10 cellular contexts compared by ENCODE assay signal in genomic region chr7:50305697-50306300, GRCh38. TPM values are rescaled to one million over a fixed set of nuclear protein-coding genes. Genes with fewer than 3 reads are reported as not detected.
DNase-seq lines count a peak whose midpoint lies in the region; ATAC-seq and TF ChIP-seq lines count a peak whose summit lies in the region.
"Had no signal": no experiment of that assay in that cellular context is flagged by ENCODE, and none has a peak within 500 bp of the region (broad histone marks: within the 10 kb centered on the region; RNA-seq: fewer than 3 reads in every experiment).

No MANE protein-coding gene starts in this region.

- peaks cover 58% of the 10 kb centered on the region for H3K36me3 Mint-ChIP-seq in activated CD4-positive, alpha-beta T cell treated with anti-CD3 and anti-CD28 coated beads, Interleukin-2, amount 10 ng/mL, durations not matched to agents 7 days and 5 days (ENCODE audit: low read depth)

- H3K36me3 ChIP-seq in OCI-LY3 (replicated peaks; ENCODE audit: low read depth, low read length) = peaks cover 46% of the 10 kb centered on the region
- no peaks in the 10 kb centered on the region for H3K36me3 ChIP-seq in iPS-18a (ENCODE audit: control insufficient read depth, low read depth, low read length)
- no peaks in the 10 kb centered on the region for H3K36me3 ChIP-seq in hepatocyte (replicated peaks; ENCODE audit: insufficient read depth, low read depth)

- no peaks in the 10 kb centered on the region for H3K9me2 ChIP-seq in hepatocyte (replicated peaks; ENCODE audit: insufficient read depth)

- H3K27ac ChIP-seq in OCI-LY3 (ENCODE audit: low read length) (peak overlapping the region; percentile 96), iPS-18a (ENCODE audit: low read length) (no peak overlapping the region), hepatocyte (no peak overlapping the region)

- CTCF ChIA-PET in activated CD4-positive, alpha-beta T cell treated with anti-CD3 and anti-CD28 coated beads, Interleukin-2, amount 10 ng/mL, durations not matched to agents 7 days and 5 days (lab: Charles Lee) = interaction anchor here (0.8 to 19.7 kb wide), 8 partner anchors 12 to 97 kb away, joined by 3 to 200 read pairs (median 4); no protein-coding TSS in a partner anchor

- H3K27me3 ChIP-seq in OCI-LY3 (ENCODE audit: low read depth, low read length) (no peaks in the 10 kb centered on the region), iPS-18a (ENCODE audit: control insufficient read depth, insufficient read depth, low read length) (peaks cover 61% of the 10 kb centered on the region), hepatocyte (peaks cover 78% of the 10 kb centered on the region)

- H3K27ac Mint-ChIP-seq in activated CD4-positive, alpha-beta T cell treated with anti-CD3 and anti-CD28 coated beads, Interleukin-2, amount 10 ng/mL, durations not matched to agents 7 days and 5 days = peak overlapping the region; percentile 100
- H3K27ac Mint-ChIP-seq in stimulated activated naive CD8-positive, alpha-beta T cell treated with anti-CD3 and anti-CD28 coated beads, Interleukin-15, amount 100 ng/mL, for 72 hours = peak overlapping the region; percentile 99 to 100

- 93% methylated on average over 7 of the region's 7 CpGs for WGBS in hepatocyte (ENCODE audit: low lambda C conversion rate, missing lambda C conversion rate)

- POLR2A ChIA-PET in activated CD4-positive, alpha-beta T cell treated with anti-CD3 and anti-CD28 coated beads, Interleukin-2, amount 10 ng/mL, durations not matched to agents 7 days and 5 days (lab: Charles Lee) = no interaction called here

- H2AFZ ChIP-seq in OCI-LY3 (ENCODE audit: low read depth, low read length) (no peak overlapping the region), hepatocyte (no peak overlapping the region)

- H3K4me2 ChIP-seq in OCI-LY3 (ENCODE audit: low read length) (peak overlapping the region; percentile 98), hepatocyte (no peak overlapping the region)

- peak overlapping the region; percentile 97 for H3K4me3 Mint-ChIP-seq in activated CD4-positive, alpha-beta T cell treated with anti-CD3 and anti-CD28 coated beads, Interleukin-2, amount 10 ng/mL, durations not matched to agents 7 days and 5 days
- H3K4me3 Mint-ChIP-seq in stimulated activated naive CD8-positive, alpha-beta T cell treated with anti-CD3 and anti-CD28 coated beads, Interleukin-15, amount 100 ng/mL, for 72 hours = peak overlapping the region; percentile 91 to 98

- H3K9me3 ChIP-seq in OCI-LY3 (ENCODE audit: insufficient read depth, low read length) = no peaks in the 10 kb centered on the region
- H3K9me3 ChIP-seq in iPS-18a (ENCODE audit: control insufficient read depth, low read depth, low read length) = no peaks in the 10 kb centered on the region
- no peaks in the 10 kb centered on the region for H3K9me3 ChIP-seq in hepatocyte (ENCODE audit: low read depth)

- H3K4me1 Mint-ChIP-seq in activated CD4-positive, alpha-beta T cell treated with anti-CD3 and anti-CD28 coated beads, Interleukin-2, amount 10 ng/mL, durations not matched to agents 7 days and 5 days = peaks cover 27% of the 10 kb centered on the region
- peaks cover 42% of the 10 kb centered on the region for H3K4me1 Mint-ChIP-seq in stimulated activated naive CD8-positive, alpha-beta T cell treated with anti-CD3 and anti-CD28 coated beads, Interleukin-15, amount 100 ng/mL, for 72 hours

- no peaks in the 10 kb centered on the region for H3K27me3 Mint-ChIP-seq in activated CD4-positive, alpha-beta T cell treated with anti-CD3 and anti-CD28 coated beads, Interleukin-2, amount 10 ng/mL, durations not matched to agents 7 days and 5 days
- H3K27me3 Mint-ChIP-seq in stimulated activated naive CD8-positive, alpha-beta T cell treated with anti-CD3 and anti-CD28 coated beads, Interleukin-15, amount 100 ng/mL, for 72 hours = no peaks in the 10 kb centered on the region

- peaks cover 51% of the 10 kb centered on the region for H3K4me1 ChIP-seq in OCI-LY3 (ENCODE audit: low read length)
- H3K4me1 ChIP-seq in iPS-18a (ENCODE audit: control insufficient read depth, low read depth, low read length) = peaks cover 25% of the 10 kb centered on the region
- no peaks in the 10 kb centered on the region for H3K4me1 ChIP-seq in hepatocyte (ENCODE audit: insufficient read depth)

- ATAC-seq in stimulated activated naive CD8-positive, alpha-beta T cell treated with anti-CD3 and anti-CD28 coated beads, Interleukin-15, amount 100 ng/mL, for 72 hours = no peak

- H3K9me3 Mint-ChIP-seq in activated CD4-positive, alpha-beta T cell treated with anti-CD3 and anti-CD28 coated beads, Interleukin-2, amount 10 ng/mL, durations not matched to agents 7 days and 5 days = no peaks in the 10 kb centered on the region
- no peaks in the 10 kb centered on the region for H3K9me3 Mint-ChIP-seq in stimulated activated naive CD8-positive, alpha-beta T cell treated with anti-CD3 and anti-CD28 coated beads, Interleukin-15, amount 100 ng/mL, for 72 hours

- H3K79me2 ChIP-seq in OCI-LY3 (ENCODE audit: low read length) (peaks cover 89% of the 10 kb centered on the region), hepatocyte (no peaks in the 10 kb centered on the region)

- no peak for DNase-seq in activated CD4-positive, alpha-beta T cell treated with anti-CD3 and anti-CD28 coated beads, Interleukin-2, amount 10 ng/mL, durations not matched to agents 7 days and 5 days
- DNase-seq in activated CD4-positive, alpha-beta T cell treated with anti-CD3 and anti-CD28 coated beads, Interleukin-2, amount 50 U/mL, for 4 hours = no peak
- DNase-seq in stimulated activated naive CD8-positive, alpha-beta T cell treated with anti-CD3 and anti-CD28 coated beads, Interleukin-15, amount 100 ng/mL, for 72 hours = no peak
- DNase-seq in superior temporal gyrus (ENCODE audit: extremely low spot score) (no peak), hepatocyte (ENCODE audit: low spot score) (no peak), NCI-H2107 treated with DMSO at 0.1 percent for 48 hours (lab: John Stamatoyannopoulos, UW; ENCODE audit: unreplicated experiment) (no peak)
- DNase-seq: ACHN, NCI-H2107 had no signal

- H3K4me3 ChIP-seq in OCI-LY3 (ENCODE audit: low read length) (peak overlapping the region; percentile 88), iPS-18a (ENCODE audit: low read length) (peak overlapping the region; percentile 62), hepatocyte (no peak overlapping the region)

- peak overlapping the region; percentile 98 for H3K9ac ChIP-seq in OCI-LY3 (ENCODE audit: low read length)
- no peak overlapping the region for H3K9ac ChIP-seq in iPS-18a (ENCODE audit: low read length)

- TF ChIP-seq CTCF in OCI-LY3 (IDR thresholded peaks at IDR 0.05; ENCODE audit: low read depth, low read length) (no peak), hepatocyte (IDR thresholded peaks at IDR 0.05; ENCODE audit: poor library complexity) (no peak)

- H4K20me1 ChIP-seq in OCI-LY3 (ENCODE audit: insufficient read depth, low read length) (no peaks in the 10 kb centered on the region), hepatocyte (ENCODE audit: insufficient read depth, poor library complexity, severe bottlenecking) (no peaks in the 10 kb centered on the region)

RNA-seq across cellular contexts. Expression of gene IKZF1, which starts 1.3 kb away (rescaled TPM):
- total RNA-seq in activated CD4-positive, alpha-beta T cell treated with anti-CD3 and anti-CD28 coated beads, Interleukin-2, amount 10 ng/mL, durations not matched to agents 7 days and 5 days = 100 to 1,000 TPM; 379 to 406 TPM
- 0.16 and 0.47 TPM in 2 replicates for total RNA-seq in hepatocyte
- 0.16 and 0.52 TPM in 2 replicates for polyA plus RNA-seq in hepatocyte

Comparison
In these comparisons a context has a peak if more than half of its experiments do, and no peak if none do; other contexts are left out.
1. RNA of gene IKZF1, which starts 1.3 kb away (total RNA-seq): 379 to 406 TPM in activated CD4-positive, alpha-beta T cell treated with anti-CD3 and anti-CD28 coated beads, Interleukin-2, amount 10 ng/mL, durations not matched to agents 7 days and 5 days; 0.16 to 0.47 TPM in hepatocyte; every median in the first group is over 100 times any median in the second.